15 cellular contexts compared by ENCODE assay signal in the genomic region with DNA sequence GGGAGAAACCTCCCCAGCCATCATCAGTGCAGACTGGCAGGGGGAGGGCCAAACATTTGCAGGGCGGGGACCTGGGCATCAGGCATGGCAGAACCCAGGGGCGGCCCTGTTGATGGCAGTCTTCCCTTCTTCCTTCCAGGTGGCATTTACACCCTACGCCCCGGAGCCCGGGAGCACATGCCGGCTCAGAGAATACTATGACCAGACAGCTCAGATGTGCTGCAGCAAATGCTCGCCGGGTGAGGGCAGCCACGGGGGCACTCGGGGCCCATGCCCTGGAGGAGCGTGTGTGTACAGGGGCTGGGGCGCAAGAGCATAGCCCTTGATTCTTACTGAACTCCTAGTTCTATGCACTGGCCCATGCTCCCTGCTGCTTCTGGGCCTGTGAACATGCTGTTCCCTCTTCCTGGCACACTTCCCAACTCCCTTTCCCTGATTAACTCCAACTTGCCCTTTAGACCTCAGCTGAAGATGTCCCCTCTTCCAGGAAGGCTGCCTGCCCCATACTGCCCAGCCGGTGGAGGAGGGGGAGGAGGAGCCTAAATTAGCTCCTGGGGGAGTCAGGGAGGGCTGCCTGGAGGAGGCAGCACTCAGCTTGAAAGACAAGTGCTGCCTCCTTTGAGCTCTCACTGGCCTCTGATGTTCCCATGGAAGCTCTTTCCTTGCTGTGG. TPM values are rescaled to one million over a fixed set of nuclear protein-coding genes. Genes with fewer than 3 reads are reported as not detected.
DNase-seq lines count a peak whose midpoint lies in the region; ATAC-seq and TF ChIP-seq lines count a peak whose summit lies in the region.
"Had no signal": no experiment of that assay in that cellular context is flagged by ENCODE, and none has a peak within 500 bp of the region (broad histone marks: within the 10 kb centered on the region; RNA-seq: fewer than 3 reads in every experiment).

No MANE protein-coding gene starts in this region.

- H3K4me1 Mint-ChIP-seq in CD4-positive, alpha-beta memory T cell = peaks cover 26 to 61% (median 45%) of the 10 kb centered on the region in 4 donors
- H3K4me1 Mint-ChIP-seq in activated CD4-positive, alpha-beta memory T cell treated with anti-CD3 and anti-CD28 coated beads, Interleukin-2, amount 10 ng/mL, durations not matched to agents 7 days and 5 days = peaks cover 56% of the 10 kb centered on the region

- no peak overlapping the region for H2AK5ac ChIP-seq in mesenchymal stem cell (ENCODE audit: low read length, severe bottlenecking)

- peak overlapping the region in 1 of 2 experiments; percentile 5 for H3K14ac ChIP-seq in mesenchymal stem cell (ENCODE audit: low read length in 2 of 2)

- intact Hi-C loops in CD4-positive, alpha-beta memory T cell (cut with micrococcal nuclease) = no loop called here

- no peaks in the 10 kb centered on the region for H3K27me3 ChIP-seq in CD4-positive, alpha-beta memory T cell (ENCODE audit: insufficient read depth, low read length)
- H3K27me3 ChIP-seq in mesenchymal stem cell (ENCODE audit: control insufficient read depth in 1 of 2, insufficient read depth in 1 of 2, low read length in 2 of 2) = no peaks in the 10 kb centered on the region
- H3K27me3 ChIP-seq: sigmoid colon had no signal

- H3K18ac ChIP-seq in mesenchymal stem cell (ENCODE audit: low read depth in 1 of 2, low read length in 2 of 2) = peak overlapping the region; percentile 23 to 31

- CTCF ChIA-PET in CD4-positive, alpha-beta memory T cell (lab: Charles Lee; ENCODE audit: partially characterized antibody) = interaction anchor here (0.6 to 15.7 kb wide), 4 partner anchors 11 to 74 kb away, joined by 3 to 213 read pairs (median 5); no protein-coding TSS in a partner anchor
- CTCF ChIA-PET in activated CD4-positive, alpha-beta memory T cell treated with anti-CD3 and anti-CD28 coated beads, Interleukin-2, amount 10 ng/mL, durations not matched to agents 7 days and 5 days (lab: Charles Lee) = interaction anchor here (7.0 kb wide), 1 partner anchor 65 kb away, joined by 37 read pairs; no protein-coding TSS in a partner anchor
- CTCF ChIA-PET in HEK293T (lab: Yijun Ruan, JAX) = interaction anchor here (0.7 kb wide), 1 partner anchor 11 kb away, joined by 3 read pairs; no protein-coding TSS in a partner anchor

- H2BK5ac ChIP-seq in mesenchymal stem cell (ENCODE audit: low read depth, low read length, poor library complexity, severe bottlenecking) = no peak overlapping the region

- H3K9ac ChIP-seq in mesenchymal stem cell (ENCODE audit: low read length) = no peak overlapping the region

- ATAC-seq in GM21423 (IDR thresholded peaks at IDR 0.05; ENCODE audit: unreplicated experiment) = no peak

- POLR2A ChIA-PET in CD4-positive, alpha-beta memory T cell (lab: Charles Lee; ENCODE audit: partially characterized antibody) = interaction anchor here (1.1 to 50.6 kb wide), 3 partner anchors 11 to 50 kb away, joined by 4 to 1713 read pairs (median 14); no protein-coding TSS in a partner anchor
- POLR2A ChIA-PET in activated CD4-positive, alpha-beta memory T cell treated with anti-CD3 and anti-CD28 coated beads, Interleukin-2, amount 10 ng/mL, durations not matched to agents 7 days and 5 days (lab: Charles Lee) = interaction anchor here (1.3 to 1.4 kb wide), 2 partner anchors 9 to 33 kb away, joined by 3 read pairs; no protein-coding TSS in a partner anchor
- POLR2A ChIA-PET in HEK293T (lab: Yijun Ruan, JAX) = no interaction called here

- H3K4ac ChIP-seq in mesenchymal stem cell (ENCODE audit: low read depth in 1 of 2, low read length in 2 of 2) = no peak overlapping the region

- no peak for DNase-seq in CD4-positive, alpha-beta memory T cell
- DNase-seq in activated CD4-positive, alpha-beta memory T cell treated with anti-CD3 and anti-CD28 coated beads, Interleukin-2, amount 10 ng/mL, durations not matched to agents 7 days and 5 days = no peak
- DNase-seq in mesenchymal stem cell (no peak), T-helper 9 cell (no peak), HEK293T (ENCODE audit: extremely low spot score) (no peak), NCI-H2029 treated with DMSO at 0.1 percent for 48 hours (lab: John Stamatoyannopoulos, UW) (no peak)
- DNase-seq: activated naive CD4-positive, alpha-beta T cell; DMS153; GOT3; NCI-H2227 treated with DMSO at 0.1 percent for 48 hours; NK-92 treated with Interleukin-12 subunit alpha and Interleukin-12 subunit beta, amount 100 ng/mL, for 24 hours; sigmoid colon had no signal

- no peak overlapping the region for H3K4me3 Mint-ChIP-seq in CD4-positive, alpha-beta memory T cell
- no peak overlapping the region for H3K4me3 Mint-ChIP-seq in activated CD4-positive, alpha-beta memory T cell treated with anti-CD3 and anti-CD28 coated beads, Interleukin-2, amount 10 ng/mL, durations not matched to agents 7 days and 5 days

- peaks cover 0 to under 1% (median 0%) of the 10 kb centered on the region in 8 donors for H3K9me3 Mint-ChIP-seq in CD4-positive, alpha-beta memory T cell
- no peaks in the 10 kb centered on the region for H3K9me3 Mint-ChIP-seq in activated CD4-positive, alpha-beta memory T cell treated with anti-CD3 and anti-CD28 coated beads, Interleukin-2, amount 10 ng/mL, durations not matched to agents 7 days and 5 days

- peak overlapping the region; percentile 35 to 91 (median 83) for H3K27ac Mint-ChIP-seq in CD4-positive, alpha-beta memory T cell
- peak overlapping the region; percentile 7 for H3K27ac Mint-ChIP-seq in activated CD4-positive, alpha-beta memory T cell treated with anti-CD3 and anti-CD28 coated beads, Interleukin-2, amount 10 ng/mL, durations not matched to agents 7 days and 5 days

- H3K23ac ChIP-seq in mesenchymal stem cell (ENCODE audit: low read length in 2 of 2) = no peak overlapping the region

- H2BK12ac ChIP-seq in mesenchymal stem cell (ENCODE audit: low read length in 2 of 2) = peak overlapping the region in 1 of 2 experiments; percentile 60

- TF ChIP-seq CTCF in 22Rv1 (IDR thresholded peaks at IDR 0.05) = peak; percentile 8; the same call in 1 of the 2 replicates

- H3K9me3 ChIP-seq in CD4-positive, alpha-beta memory T cell (ENCODE audit: control insufficient read depth in 1 of 2, low read length in 2 of 2) = no peaks in the 10 kb centered on the region
- H3K9me3 ChIP-seq in mesenchymal stem cell (ENCODE audit: control insufficient read depth, low read length) = no peaks in the 10 kb centered on the region
- H3K9me3 ChIP-seq: sigmoid colon had no signal

- H4K91ac ChIP-seq in mesenchymal stem cell (ENCODE audit: low read length) = peak overlapping the region; percentile 27

- H3K36me3 Mint-ChIP-seq in CD4-positive, alpha-beta memory T cell = peaks cover 29 to 63% of the 10 kb centered on the region in 2 donors
- H3K36me3 Mint-ChIP-seq in activated CD4-positive, alpha-beta memory T cell treated with anti-CD3 and anti-CD28 coated beads, Interleukin-2, amount 10 ng/mL, durations not matched to agents 7 days and 5 days (ENCODE audit: low read depth) = peaks cover 71% of the 10 kb centered on the region

- H3K27me3 Mint-ChIP-seq in CD4-positive, alpha-beta memory T cell = no peaks in the 10 kb centered on the region
- H3K27me3 Mint-ChIP-seq in activated CD4-positive, alpha-beta memory T cell treated with anti-CD3 and anti-CD28 coated beads, Interleukin-2, amount 10 ng/mL, durations not matched to agents 7 days and 5 days = no peaks in the 10 kb centered on the region

- no peak overlapping the region for H2BK15ac ChIP-seq in mesenchymal stem cell (ENCODE audit: low read depth, poor library complexity, severe bottlenecking)

- H3K4me3 ChIP-seq in CD4-positive, alpha-beta memory T cell (ENCODE audit: low read length in 2 of 2) = no peak overlapping the region
- no peak overlapping the region for H3K4me3 ChIP-seq in mesenchymal stem cell (ENCODE audit: insufficient read depth in 1 of 2, low read depth in 1 of 2, low read length in 2 of 2)
- H3K4me3 ChIP-seq: sigmoid colon had no signal

- no peak overlapping the region for H3K4me2 ChIP-seq in mesenchymal stem cell (ENCODE audit: low read length, poor library complexity, severe bottlenecking)

- no peak overlapping the region for H2AFZ ChIP-seq in mesenchymal stem cell (ENCODE audit: low read depth, low read length)

- 88% methylated on average over 13 of the region's 13 CpGs for WGBS in mesenchymal stem cell

- peaks cover 54% of the 10 kb centered on the region for H3K36me3 ChIP-seq in CD4-positive, alpha-beta memory T cell (ENCODE audit: insufficient read depth, low read length)
- peaks cover 0 to 43% of the 10 kb centered on the region in 2 experiments for H3K36me3 ChIP-seq in mesenchymal stem cell (ENCODE audit: control insufficient read depth in 1 of 2, insufficient read depth in 2 of 2, low read depth in 1 of 2, low read length in 2 of 2)

- no peak overlapping the region for H4K8ac ChIP-seq in mesenchymal stem cell (ENCODE audit: low read length)

- peaks cover 60% of the 10 kb centered on the region for H3K4me1 ChIP-seq in CD4-positive, alpha-beta memory T cell (ENCODE audit: insufficient read depth, low read length)
- peaks cover 29% of the 10 kb centered on the region for H3K4me1 ChIP-seq in mesenchymal stem cell (ENCODE audit: control insufficient read depth, insufficient read depth, low read depth, low read length)

- H3K27ac ChIP-seq in 22Rv1 (no peak overlapping the region), mesenchymal stem cell (ENCODE audit: low read length, poor library complexity, severe bottlenecking) (no peak overlapping the region)
- H3K27ac ChIP-seq in CD4-positive, alpha-beta memory T cell (ENCODE audit: low read depth, low read length) = peak overlapping the region; percentile 9
- H3K27ac ChIP-seq: RWPE1 had no signal

- no peak overlapping the region for H2BK120ac ChIP-seq in mesenchymal stem cell (ENCODE audit: low read depth, low read length)

- no peaks in the 10 kb centered on the region for H3K79me1 ChIP-seq in mesenchymal stem cell (replicated peaks; ENCODE audit: low read length, poor library complexity, severe bottlenecking)

TF ChIP-seq in HEK293T, 16 proteins besides CTCF, POLR2A, EP300 and RAD21 (continues in another document):
- no peak for TF ChIP-seq ZNF384 (IDR thresholded peaks at IDR 0.05)
- no peak for TF ChIP-seq FOXM1 (IDR thresholded peaks at IDR 0.05; ENCODE audit: borderline replicate concordance)
- TF ChIP-seq SP1 (IDR thresholded peaks at IDR 0.05) = no peak
- TF ChIP-seq ELF4 (IDR thresholded peaks at IDR 0.05) = no peak
- no peak for TF ChIP-seq HDGF (IDR thresholded peaks at IDR 0.05; ENCODE audit: borderline replicate concordance)
- TF ChIP-seq FOXK2 (IDR thresholded peaks at IDR 0.05) = no peak

RNA-seq across cellular contexts. Expression of a gene that starts 22.0 kb away (rescaled TPM):
- total RNA-seq in CD4-positive, alpha-beta memory T cell = 100 to 1,000 TPM; 111 TPM
- 100 to 1,000 TPM; 150 to 201 TPM for polyA plus RNA-seq in CD4-positive, alpha-beta memory T cell
- total RNA-seq in activated CD4-positive, alpha-beta memory T cell treated with anti-CD3 and anti-CD28 coated beads, Interleukin-2, amount 10 ng/mL, durations not matched to agents 7 days and 5 days = 100 to 1,000 TPM; 434 to 447 TPM
- polyA plus RNA-seq in mesenchymal stem cell (2013, experiment 1 of 2) = 35.0 TPM
- 35.2 TPM for polyA plus RNA-seq in mesenchymal stem cell (2013, experiment 2 of 2)

RNA-seq across cellular contexts. Expression of a gene that starts 41.0 kb away (rescaled TPM):
- 10 to 100 TPM; 92.7 to 96.3 TPM for total RNA-seq in CD4-positive, alpha-beta memory T cell
- 10 to 100 TPM; 10.2 to 12.3 TPM for polyA plus RNA-seq in CD4-positive, alpha-beta memory T cell
- 10 to 100 TPM; 28.1 to 31.4 TPM for total RNA-seq in activated CD4-positive, alpha-beta memory T cell treated with anti-CD3 and anti-CD28 coated beads, Interleukin-2, amount 10 ng/mL, durations not matched to agents 7 days and 5 days
- 6.3 TPM for polyA plus RNA-seq in mesenchymal stem cell (2013, experiment 1 of 2)
- 5.1 TPM for polyA plus RNA-seq in mesenchymal stem cell (2013, experiment 2 of 2)
